8 cellular contexts compared by ENCODE assay signal in genomic region chr2:40213071-40213470, GRCh38.
A peak's percentile ranks its signal among the peaks of the same experiment; 100 is the strongest.
DNase-seq lines count a peak whose midpoint lies in the region; ATAC-seq and FAIRE-seq lines count a peak whose summit lies in the region.

No MANE protein-coding gene starts in this region.

- intact Hi-C loops in left ventricle myocardium superior (cut with micrococcal nuclease): no loop called here

- DNase-seq in NCI-H1092 treated with DMSO at 0.1 percent for 48 hours (lab: John Stamatoyannopoulos, UW) (peak; percentile 38), NCI-H1092 (lab: John Stamatoyannopoulos, UW) (no peak), left ventricle myocardium superior (no peak), urothelium cell line (ENCODE audit: low spot score) (peak; percentile 19), NCI-H2081 treated with DMSO at 0.1 percent for 48 hours (lab: John Stamatoyannopoulos, UW) (no peak), NK-92 (lab: John Stamatoyannopoulos, UW; ENCODE audit: unreplicated experiment) (no peak)

- FAIRE-seq in TTC549 (lab: Jason Lieb, UNC) (peak; percentile 46), urothelium cell line (lab: Jason Lieb, UNC) (peak; percentile 30)

- ATAC-seq in left ventricle myocardium superior: peak; percentile 62
- ATAC-seq in HG02623 (IDR thresholded peaks at IDR 0.05; ENCODE audit: unreplicated experiment): no peak

Comparison
In these comparisons a context has a peak if more than half of its experiments do, and no peak if none do; other contexts are left out.
1. DNase-seq: peak in NCI-H1092 treated with DMSO at 0.1 percent for 48 hours (single experiment) and urothelium cell line (single experiment); none in NCI-H1092 (single experiment), left ventricle myocardium superior (single experiment), NCI-H2081 treated with DMSO at 0.1 percent for 48 hours (single experiment) and NK-92 (single experiment).